1 cellular context compared by ENCODE assay signal in the genomic region with DNA sequence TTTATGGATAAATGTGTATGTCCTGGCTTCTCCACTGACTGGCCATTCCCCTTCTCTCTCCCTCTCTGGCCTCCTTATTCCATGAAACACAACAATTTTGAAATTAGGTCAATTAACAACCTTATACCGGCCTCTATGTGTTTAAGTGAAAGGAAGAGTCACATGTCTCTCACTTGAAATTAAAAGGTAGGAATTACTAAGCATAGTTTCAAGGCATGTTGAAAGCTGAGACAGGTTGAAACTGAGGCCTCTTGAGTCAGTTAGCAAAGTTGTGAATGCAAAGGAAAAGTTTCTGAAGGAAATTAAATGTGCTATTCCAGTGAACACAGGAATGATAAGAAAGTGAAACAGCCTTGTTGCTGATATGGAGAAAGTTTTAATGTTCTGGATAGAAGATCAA.
A peak's percentile ranks its signal among the peaks of the same experiment; 100 is the strongest.
TF ChIP-seq lines count a peak whose summit lies in the region.

No MANE protein-coding gene starts in this region.

TF ChIP-seq in GM12878, 131 proteins besides CTCF, POLR2A, EP300 and RAD21 (continued from another document):
- peak; percentile 20; the same call in 1 of the 2 replicates for TF ChIP-seq RELB (IDR thresholded peaks at IDR 0.05; ENCODE audit: low read depth)
- no peak for TF ChIP-seq PML (IDR thresholded peaks at IDR 0.05; ENCODE audit: low read length)
- TF ChIP-seq NFIC (IDR thresholded peaks at IDR 0.05; ENCODE audit: low read depth, low read length), result peak; percentile 23; the same call in 1 of the 2 replicates
- TF ChIP-seq ZBTB40 (IDR thresholded peaks at IDR 0.05; ENCODE audit: borderline replicate concordance), result no peak
- TF ChIP-seq WRNIP1 (IDR thresholded peaks at IDR 0.05; ENCODE audit: borderline replicate concordance, low read depth, low read length), result no peak
TF ChIP-seq in GM12878: peak in this region for 5.
